In the genomic region with DNA sequence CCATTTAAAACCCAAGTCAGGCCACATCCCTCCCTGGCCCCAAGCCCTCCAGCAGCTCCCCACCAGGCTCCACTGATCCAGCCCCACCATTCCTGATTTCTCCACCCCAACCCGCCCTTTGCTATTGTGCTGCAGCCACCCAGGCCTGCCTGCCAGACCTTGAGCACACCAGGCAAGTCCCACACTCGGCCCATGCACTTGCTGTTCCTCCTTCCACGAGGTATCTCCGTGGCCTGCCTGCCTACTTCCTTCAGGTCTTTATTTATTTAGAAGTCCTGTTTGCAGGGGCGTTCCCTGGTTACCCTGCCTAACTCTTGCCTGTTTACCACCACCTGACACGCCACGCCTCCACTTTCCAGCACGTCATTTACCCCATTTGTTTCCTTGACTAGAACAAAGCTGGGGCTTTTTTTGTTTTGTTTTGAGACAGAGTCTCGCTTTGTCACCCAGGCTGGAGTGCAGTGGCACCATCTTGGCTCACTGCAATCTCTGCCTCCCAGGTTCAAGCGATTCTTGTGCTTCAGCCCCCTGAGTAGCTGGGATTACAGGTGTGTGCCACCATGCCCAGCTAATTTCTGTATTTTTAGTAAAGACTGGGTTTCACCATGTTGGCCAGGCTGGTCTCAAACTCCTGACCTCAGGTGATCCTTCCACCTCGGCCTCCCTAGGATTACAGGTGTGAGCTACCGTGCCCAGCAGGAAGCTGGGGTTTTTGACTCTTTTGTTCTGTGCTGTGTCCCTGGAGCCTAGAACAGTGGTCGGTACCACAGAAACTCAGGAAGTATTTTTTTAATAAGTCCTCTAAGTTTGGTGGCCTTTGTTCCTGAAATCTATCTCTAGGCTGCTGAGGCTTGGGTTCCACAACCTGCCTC, we compare ENCODE assay signal across 1 cellular context.
TF ChIP-seq lines count a peak whose summit lies in the region.

No MANE protein-coding gene starts in this region.

TF ChIP-seq in GM12878, 131 proteins besides CTCF, POLR2A, EP300 and RAD21 (continued from another document and continues in another):
- TF ChIP-seq, protein P1, sequence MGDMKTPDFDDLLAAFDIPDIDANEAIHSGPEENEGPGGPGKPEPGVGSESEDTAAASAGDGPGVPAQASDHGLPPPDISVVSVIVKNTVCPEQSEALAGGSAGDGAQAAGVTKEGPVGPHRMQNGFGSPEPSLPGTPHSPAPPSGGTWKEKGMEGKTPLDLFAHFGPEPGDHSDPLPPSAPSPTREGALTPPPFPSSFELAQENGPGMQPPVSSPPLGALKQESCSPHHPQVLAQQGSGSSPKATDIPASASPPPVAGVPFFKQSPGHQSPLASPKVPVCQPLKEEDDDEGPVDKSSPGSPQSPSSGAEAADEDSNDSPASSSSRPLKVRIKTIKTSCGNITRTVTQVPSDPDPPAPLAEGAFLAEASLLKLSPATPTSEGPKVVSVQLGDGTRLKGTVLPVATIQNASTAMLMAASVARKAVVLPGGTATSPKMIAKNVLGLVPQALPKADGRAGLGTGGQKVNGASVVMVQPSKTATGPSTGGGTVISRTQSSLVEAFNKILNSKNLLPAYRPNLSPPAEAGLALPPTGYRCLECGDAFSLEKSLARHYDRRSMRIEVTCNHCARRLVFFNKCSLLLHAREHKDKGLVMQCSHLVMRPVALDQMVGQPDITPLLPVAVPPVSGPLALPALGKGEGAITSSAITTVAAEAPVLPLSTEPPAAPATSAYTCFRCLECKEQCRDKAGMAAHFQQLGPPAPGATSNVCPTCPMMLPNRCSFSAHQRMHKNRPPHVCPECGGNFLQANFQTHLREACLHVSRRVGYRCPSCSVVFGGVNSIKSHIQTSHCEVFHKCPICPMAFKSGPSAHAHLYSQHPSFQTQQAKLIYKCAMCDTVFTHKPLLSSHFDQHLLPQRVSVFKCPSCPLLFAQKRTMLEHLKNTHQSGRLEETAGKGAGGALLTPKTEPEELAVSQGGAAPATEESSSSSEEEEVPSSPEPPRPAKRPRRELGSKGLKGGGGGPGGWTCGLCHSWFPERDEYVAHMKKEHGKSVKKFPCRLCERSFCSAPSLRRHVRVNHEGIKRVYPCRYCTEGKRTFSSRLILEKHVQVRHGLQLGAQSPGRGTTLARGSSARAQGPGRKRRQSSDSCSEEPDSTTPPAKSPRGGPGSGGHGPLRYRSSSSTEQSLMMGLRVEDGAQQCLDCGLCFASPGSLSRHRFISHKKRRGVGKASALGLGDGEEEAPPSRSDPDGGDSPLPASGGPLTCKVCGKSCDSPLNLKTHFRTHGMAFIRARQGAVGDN (IDR thresholded peaks at IDR 0.05): peak; percentile 93
- TF ChIP-seq FOXK2 (IDR thresholded peaks at IDR 0.05) (peak; percentile 93), TCF12 (IDR thresholded peaks at IDR 0.05; ENCODE audit: low read depth, low read length) (peak; percentile 49; the same call in 1 of the 2 replicates), RBBP5 (conservative IDR thresholded peaks at IDR 0.05) (0 out of 2 replicates have a peak, but pooled peaks have one; percentile 43), BRCA1 (IDR thresholded peaks at IDR 0.05; ENCODE audit: low read depth, low read length) (no peak), BHLHE40 (IDR thresholded peaks at IDR 0.05; ENCODE audit: borderline replicate concordance in 1 of 2, low read depth in 2 of 2, low read length in 1 of 2) (peak; percentile 59 to 78; a peak in 3 of 4 replicates), JUND (IDR thresholded peaks at IDR 0.05; ENCODE audit: low read depth, low read length) (no peak), ZSCAN29 (IDR thresholded peaks at IDR 0.05) (no peak), RFX5 (IDR thresholded peaks at IDR 0.05; ENCODE audit: low read depth, low read length) (no peak), EED (IDR thresholded peaks at IDR 0.05; ENCODE audit: low read depth) (peak; percentile 100), RAD51 (IDR thresholded peaks at IDR 0.05) (peak; percentile 92), ZBED1 (IDR thresholded peaks at IDR 0.05; ENCODE audit: borderline replicate concordance) (peak; percentile 62; the same call in 1 of the 2 replicates), ETV6 (conservative IDR thresholded peaks at IDR 0.05 in 1 of 2, IDR thresholded peaks at IDR 0.05 in 1 of 2; ENCODE audit: borderline replicate concordance in 1 of 2, low read depth in 1 of 2) (peak in 1 of 2 experiments; percentile 62; a peak in 1 of 4 replicates), STAT1 (conservative IDR thresholded peaks at IDR 0.05) (peak; percentile 62; the same call in 1 of the 2 replicates), NRF1 (conservative IDR thresholded peaks at IDR 0.05; ENCODE audit: low read depth, low read length) (no peak), CEBPB (IDR thresholded peaks at IDR 0.05; ENCODE audit: borderline replicate concordance in 1 of 2, low read depth in 2 of 2, low read length in 2 of 2) (no peak), CHD4 (IDR thresholded peaks at IDR 0.05) (no peak), SUZ12 (IDR thresholded peaks at IDR 0.05; ENCODE audit: unreplicated experiment) (no peak), WRNIP1 (IDR thresholded peaks at IDR 0.05; ENCODE audit: borderline replicate concordance, low read depth, low read length) (no peak), RCOR1 (conservative IDR thresholded peaks at IDR 0.05; ENCODE audit: low read depth, low read length) (no peak), ZNF384 (IDR thresholded peaks at IDR 0.05; ENCODE audit: borderline replicate concordance, low read depth, low read length) (no peak), MEF2A (IDR thresholded peaks at IDR 0.05; ENCODE audit: insufficient read depth, low read depth, low read length) (peak; percentile 35; the same call in 1 of the 2 replicates), GATAD2B (conservative IDR thresholded peaks at IDR 0.05; ENCODE audit: low read depth) (peak; percentile 96), SREBF2 (IDR thresholded peaks at IDR 0.05; ENCODE audit: low read length) (no peak), NBN (IDR thresholded peaks at IDR 0.05) (peak; percentile 98), BMI1 (IDR thresholded peaks at IDR 0.05; ENCODE audit: borderline replicate concordance) (peak; percentile 55; the same call in 1 of the 2 replicates), NFYA (IDR thresholded peaks at IDR 0.05; ENCODE audit: borderline replicate concordance, low read depth, low read length) (no peak), YBX1 (IDR thresholded peaks at IDR 0.05) (no peak), PAX5 (IDR thresholded peaks at IDR 0.05; ENCODE audit: borderline replicate concordance, low read depth, low read length) (peak; percentile 61; the same call in 1 of the 2 replicates), BACH1 (IDR thresholded peaks at IDR 0.05; ENCODE audit: borderline replicate concordance) (peak; percentile 97)
- TF ChIP-seq, protein P2, sequence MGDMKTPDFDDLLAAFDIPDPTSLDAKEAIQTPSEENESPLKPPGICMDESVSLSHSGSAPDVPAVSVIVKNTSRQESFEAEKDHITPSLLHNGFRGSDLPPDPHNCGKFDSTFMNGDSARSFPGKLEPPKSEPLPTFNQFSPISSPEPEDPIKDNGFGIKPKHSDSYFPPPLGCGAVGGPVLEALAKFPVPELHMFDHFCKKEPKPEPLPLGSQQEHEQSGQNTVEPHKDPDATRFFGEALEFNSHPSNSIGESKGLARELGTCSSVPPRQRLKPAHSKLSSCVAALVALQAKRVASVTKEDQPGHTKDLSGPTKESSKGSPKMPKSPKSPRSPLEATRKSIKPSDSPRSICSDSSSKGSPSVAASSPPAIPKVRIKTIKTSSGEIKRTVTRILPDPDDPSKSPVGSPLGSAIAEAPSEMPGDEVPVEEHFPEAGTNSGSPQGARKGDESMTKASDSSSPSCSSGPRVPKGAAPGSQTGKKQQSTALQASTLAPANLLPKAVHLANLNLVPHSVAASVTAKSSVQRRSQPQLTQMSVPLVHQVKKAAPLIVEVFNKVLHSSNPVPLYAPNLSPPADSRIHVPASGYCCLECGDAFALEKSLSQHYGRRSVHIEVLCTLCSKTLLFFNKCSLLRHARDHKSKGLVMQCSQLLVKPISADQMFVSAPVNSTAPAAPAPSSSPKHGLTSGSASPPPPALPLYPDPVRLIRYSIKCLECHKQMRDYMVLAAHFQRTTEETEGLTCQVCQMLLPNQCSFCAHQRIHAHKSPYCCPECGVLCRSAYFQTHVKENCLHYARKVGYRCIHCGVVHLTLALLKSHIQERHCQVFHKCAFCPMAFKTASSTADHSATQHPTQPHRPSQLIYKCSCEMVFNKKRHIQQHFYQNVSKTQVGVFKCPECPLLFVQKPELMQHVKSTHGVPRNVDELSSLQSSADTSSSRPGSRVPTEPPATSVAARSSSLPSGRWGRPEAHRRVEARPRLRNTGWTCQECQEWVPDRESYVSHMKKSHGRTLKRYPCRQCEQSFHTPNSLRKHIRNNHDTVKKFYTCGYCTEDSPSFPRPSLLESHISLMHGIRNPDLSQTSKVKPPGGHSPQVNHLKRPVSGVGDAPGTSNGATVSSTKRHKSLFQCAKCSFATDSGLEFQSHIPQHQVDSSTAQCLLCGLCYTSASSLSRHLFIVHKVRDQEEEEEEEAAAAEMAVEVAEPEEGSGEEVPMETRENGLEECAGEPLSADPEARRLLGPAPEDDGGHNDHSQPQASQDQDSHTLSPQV (IDR thresholded peaks at IDR 0.05): peak; percentile 70; the same call in 1 of the 2 replicates
- TF ChIP-seq, protein P3, sequence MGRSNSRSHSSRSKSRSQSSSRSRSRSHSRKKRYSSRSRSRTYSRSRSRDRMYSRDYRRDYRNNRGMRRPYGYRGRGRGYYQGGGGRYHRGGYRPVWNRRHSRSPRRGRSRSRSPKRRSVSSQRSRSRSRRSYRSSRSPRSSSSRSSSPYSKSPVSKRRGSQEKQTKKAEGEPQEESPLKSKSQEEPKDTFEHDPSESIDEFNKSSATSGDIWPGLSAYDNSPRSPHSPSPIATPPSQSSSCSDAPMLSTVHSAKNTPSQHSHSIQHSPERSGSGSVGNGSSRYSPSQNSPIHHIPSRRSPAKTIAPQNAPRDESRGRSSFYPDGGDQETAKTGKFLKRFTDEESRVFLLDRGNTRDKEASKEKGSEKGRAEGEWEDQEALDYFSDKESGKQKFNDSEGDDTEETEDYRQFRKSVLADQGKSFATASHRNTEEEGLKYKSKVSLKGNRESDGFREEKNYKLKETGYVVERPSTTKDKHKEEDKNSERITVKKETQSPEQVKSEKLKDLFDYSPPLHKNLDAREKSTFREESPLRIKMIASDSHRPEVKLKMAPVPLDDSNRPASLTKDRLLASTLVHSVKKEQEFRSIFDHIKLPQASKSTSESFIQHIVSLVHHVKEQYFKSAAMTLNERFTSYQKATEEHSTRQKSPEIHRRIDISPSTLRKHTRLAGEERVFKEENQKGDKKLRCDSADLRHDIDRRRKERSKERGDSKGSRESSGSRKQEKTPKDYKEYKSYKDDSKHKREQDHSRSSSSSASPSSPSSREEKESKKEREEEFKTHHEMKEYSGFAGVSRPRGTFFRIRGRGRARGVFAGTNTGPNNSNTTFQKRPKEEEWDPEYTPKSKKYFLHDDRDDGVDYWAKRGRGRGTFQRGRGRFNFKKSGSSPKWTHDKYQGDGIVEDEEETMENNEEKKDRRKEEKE (IDR thresholded peaks at IDR 0.05): no peak
- TF ChIP-seq, protein P4, sequence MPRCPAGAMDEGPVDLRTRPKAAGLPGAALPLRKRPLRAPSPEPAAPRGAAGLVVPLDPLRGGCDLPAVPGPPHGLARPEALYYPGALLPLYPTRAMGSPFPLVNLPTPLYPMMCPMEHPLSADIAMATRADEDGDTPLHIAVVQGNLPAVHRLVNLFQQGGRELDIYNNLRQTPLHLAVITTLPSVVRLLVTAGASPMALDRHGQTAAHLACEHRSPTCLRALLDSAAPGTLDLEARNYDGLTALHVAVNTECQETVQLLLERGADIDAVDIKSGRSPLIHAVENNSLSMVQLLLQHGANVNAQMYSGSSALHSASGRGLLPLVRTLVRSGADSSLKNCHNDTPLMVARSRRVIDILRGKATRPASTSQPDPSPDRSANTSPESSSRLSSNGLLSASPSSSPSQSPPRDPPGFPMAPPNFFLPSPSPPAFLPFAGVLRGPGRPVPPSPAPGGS (IDR thresholded peaks at IDR 0.05; ENCODE audit: borderline replicate concordance, insufficient read depth, low read depth, low read length, poor library complexity, severe bottlenecking): no peak
- TF ChIP-seq, protein P5, sequence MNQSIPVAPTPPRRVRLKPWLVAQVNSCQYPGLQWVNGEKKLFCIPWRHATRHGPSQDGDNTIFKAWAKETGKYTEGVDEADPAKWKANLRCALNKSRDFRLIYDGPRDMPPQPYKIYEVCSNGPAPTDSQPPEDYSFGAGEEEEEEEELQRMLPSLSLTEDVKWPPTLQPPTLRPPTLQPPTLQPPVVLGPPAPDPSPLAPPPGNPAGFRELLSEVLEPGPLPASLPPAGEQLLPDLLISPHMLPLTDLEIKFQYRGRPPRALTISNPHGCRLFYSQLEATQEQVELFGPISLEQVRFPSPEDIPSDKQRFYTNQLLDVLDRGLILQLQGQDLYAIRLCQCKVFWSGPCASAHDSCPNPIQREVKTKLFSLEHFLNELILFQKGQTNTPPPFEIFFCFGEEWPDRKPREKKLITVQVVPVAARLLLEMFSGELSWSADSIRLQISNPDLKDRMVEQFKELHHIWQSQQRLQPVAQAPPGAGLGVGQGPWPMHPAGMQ (IDR thresholded peaks at IDR 0.05; ENCODE audit: borderline replicate concordance): no peak
- TF ChIP-seq, protein P6, sequence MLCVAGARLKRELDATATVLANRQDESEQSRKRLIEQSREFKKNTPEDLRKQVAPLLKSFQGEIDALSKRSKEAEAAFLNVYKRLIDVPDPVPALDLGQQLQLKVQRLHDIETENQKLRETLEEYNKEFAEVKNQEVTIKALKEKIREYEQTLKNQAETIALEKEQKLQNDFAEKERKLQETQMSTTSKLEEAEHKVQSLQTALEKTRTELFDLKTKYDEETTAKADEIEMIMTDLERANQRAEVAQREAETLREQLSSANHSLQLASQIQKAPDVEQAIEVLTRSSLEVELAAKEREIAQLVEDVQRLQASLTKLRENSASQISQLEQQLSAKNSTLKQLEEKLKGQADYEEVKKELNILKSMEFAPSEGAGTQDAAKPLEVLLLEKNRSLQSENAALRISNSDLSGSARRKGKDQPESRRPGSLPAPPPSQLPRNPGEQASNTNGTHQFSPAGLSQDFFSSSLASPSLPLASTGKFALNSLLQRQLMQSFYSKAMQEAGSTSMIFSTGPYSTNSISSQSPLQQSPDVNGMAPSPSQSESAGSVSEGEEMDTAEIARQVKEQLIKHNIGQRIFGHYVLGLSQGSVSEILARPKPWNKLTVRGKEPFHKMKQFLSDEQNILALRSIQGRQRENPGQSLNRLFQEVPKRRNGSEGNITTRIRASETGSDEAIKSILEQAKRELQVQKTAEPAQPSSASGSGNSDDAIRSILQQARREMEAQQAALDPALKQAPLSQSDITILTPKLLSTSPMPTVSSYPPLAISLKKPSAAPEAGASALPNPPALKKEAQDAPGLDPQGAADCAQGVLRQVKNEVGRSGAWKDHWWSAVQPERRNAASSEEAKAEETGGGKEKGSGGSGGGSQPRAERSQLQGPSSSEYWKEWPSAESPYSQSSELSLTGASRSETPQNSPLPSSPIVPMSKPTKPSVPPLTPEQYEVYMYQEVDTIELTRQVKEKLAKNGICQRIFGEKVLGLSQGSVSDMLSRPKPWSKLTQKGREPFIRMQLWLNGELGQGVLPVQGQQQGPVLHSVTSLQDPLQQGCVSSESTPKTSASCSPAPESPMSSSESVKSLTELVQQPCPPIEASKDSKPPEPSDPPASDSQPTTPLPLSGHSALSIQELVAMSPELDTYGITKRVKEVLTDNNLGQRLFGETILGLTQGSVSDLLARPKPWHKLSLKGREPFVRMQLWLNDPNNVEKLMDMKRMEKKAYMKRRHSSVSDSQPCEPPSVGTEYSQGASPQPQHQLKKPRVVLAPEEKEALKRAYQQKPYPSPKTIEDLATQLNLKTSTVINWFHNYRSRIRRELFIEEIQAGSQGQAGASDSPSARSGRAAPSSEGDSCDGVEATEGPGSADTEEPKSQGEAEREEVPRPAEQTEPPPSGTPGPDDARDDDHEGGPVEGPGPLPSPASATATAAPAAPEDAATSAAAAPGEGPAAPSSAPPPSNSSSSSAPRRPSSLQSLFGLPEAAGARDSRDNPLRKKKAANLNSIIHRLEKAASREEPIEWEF (IDR thresholded peaks at IDR 0.05; ENCODE audit: insufficient replicate concordance, low read depth, low read length): peak; percentile 5
